In the genomic region with DNA sequence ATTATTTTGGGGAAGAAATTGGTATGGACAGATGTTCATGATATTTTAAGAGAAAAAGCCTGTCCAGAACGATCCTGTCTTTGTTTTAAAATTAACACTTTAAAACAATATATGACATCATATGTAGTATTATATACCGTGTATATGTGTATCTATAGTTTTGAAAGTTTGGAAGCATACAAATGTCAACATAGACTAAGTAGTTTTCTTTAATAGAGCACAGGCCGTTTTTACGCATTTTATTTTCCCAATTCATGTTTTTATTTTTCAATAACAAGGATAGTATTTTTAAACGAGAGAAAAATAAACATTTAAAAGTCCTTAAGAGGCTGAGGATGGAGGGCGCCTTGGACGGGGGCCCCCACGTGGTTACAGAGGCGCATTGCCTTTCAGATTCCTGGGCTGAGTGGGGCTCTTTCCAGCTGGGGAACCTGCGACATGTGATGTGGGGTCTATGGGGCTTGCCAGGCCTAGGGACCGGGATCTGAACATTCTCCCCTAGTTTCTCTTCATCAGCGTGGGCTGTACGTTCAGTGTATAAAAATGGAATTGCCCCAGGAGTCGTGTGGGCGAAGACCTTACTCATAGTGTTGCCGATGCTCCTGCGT, we compare ENCODE assay signal across 8 cellular contexts.
A peak's percentile ranks its signal among the peaks of the same experiment; 100 is the strongest.
DNase-seq lines count a peak whose midpoint lies in the region; ATAC-seq and TF ChIP-seq lines count a peak whose summit lies in the region.

No MANE protein-coding gene starts in this region.

- peaks cover 18% of the 10 kb centered on the region for H3K27me3 Mint-ChIP-seq in stimulated activated memory B cell treated with anti-CD40 and anti-IgM and Interleukin-4, amounts not matched to agents 10 μg/mL and 1 μg/mL and 100 μg/mL, for 72 hours

- H3K9ac ChIP-seq in BLaER1 (peak overlapping the region; percentile 95; the same call in 1 of the 2 replicates), mucosa of rectum (ENCODE audit: low read depth in 1 of 2, low read length in 2 of 2) (peak overlapping the region; percentile 72 to 92)

- H3K4me1 ChIP-seq in BLaER1 (peaks cover 33% of the 10 kb centered on the region), esophagus muscularis mucosa (peaks cover 18 to 39% (median 33%) of the 10 kb centered on the region in 4 donors), mucosa of rectum (ENCODE audit: control insufficient read depth in 2 of 2, insufficient read depth in 2 of 2, low read length in 2 of 2) (peaks cover 8 to 12% of the 10 kb centered on the region in 2 donors)

- peaks cover 42% of the 10 kb centered on the region for H3K4me1 Mint-ChIP-seq in stimulated activated memory B cell treated with anti-CD40 and anti-IgM and Interleukin-4, amounts not matched to agents 10 μg/mL and 1 μg/mL and 100 μg/mL, for 72 hours

- intact Hi-C loops in esophagus muscularis mucosa (cut with DNase I): loop anchor here (5.0 kb wide), 1 partner anchor 128 kb away; the partner anchor contains the start of gene ZNF746

- TF ChIP-seq EP300 in esophagus muscularis mucosa (IDR thresholded peaks at IDR 0.05): no peak

- peak overlapping the region; percentile 97 for H3K4me3 ChIP-seq in BLaER1
- H3K4me3 ChIP-seq in esophagus muscularis mucosa: peak overlapping the region; percentile 92 to 99 (median 98)
- H3K4me3 ChIP-seq in mucosa of rectum (ENCODE audit: low read length in 2 of 2): peak overlapping the region; percentile 72 to 90

- H3K27ac ChIP-seq in BLaER1 (peak overlapping the region; percentile 95), esophagus muscularis mucosa (replicated peaks in 1 of 4) (peak overlapping the region; percentile 88 to 95 (median 94)), mucosa of rectum (ENCODE audit: low read depth in 2 of 2, low read length in 2 of 2) (peak overlapping the region; percentile 4 to 82)

- peak overlapping the region; percentile 83 for H3K4me2 ChIP-seq in BLaER1

- 52% methylated on average over 17 of the region's 17 CpGs for WGBS in esophagus muscularis mucosa

- H3K9me3 Mint-ChIP-seq in stimulated activated memory B cell treated with anti-CD40 and anti-IgM and Interleukin-4, amounts not matched to agents 10 μg/mL and 1 μg/mL and 100 μg/mL, for 72 hours: no peaks in the 10 kb centered on the region

- peak overlapping the region; percentile 84 for H3K4me3 Mint-ChIP-seq in stimulated activated memory B cell treated with anti-CD40 and anti-IgM and Interleukin-4, amounts not matched to agents 10 μg/mL and 1 μg/mL and 100 μg/mL, for 72 hours

- TF ChIP-seq CTCF in GM20000 (IDR thresholded peaks at IDR 0.05; ENCODE audit: extremely low read depth, missing control alignments) (peak; percentile 89), esophagus muscularis mucosa (IDR thresholded peaks at IDR 0.05) (peak; percentile 31 to 67 (median 42))

- H4K20me1 ChIP-seq in BLaER1: peaks cover 40% of the 10 kb centered on the region

- H3K27ac Mint-ChIP-seq in stimulated activated memory B cell treated with anti-CD40 and anti-IgM and Interleukin-4, amounts not matched to agents 10 μg/mL and 1 μg/mL and 100 μg/mL, for 72 hours: peak overlapping the region; percentile 94

- H3K9me3 ChIP-seq in BLaER1: no peaks in the 10 kb centered on the region
- H3K9me3 ChIP-seq in esophagus muscularis mucosa: no peaks in the 10 kb centered on the region
- no peaks in the 10 kb centered on the region for H3K9me3 ChIP-seq in mucosa of rectum (ENCODE audit: control insufficient read depth in 2 of 2, low read length in 2 of 2)

- peaks cover 25% of the 10 kb centered on the region for H3K36me3 ChIP-seq in BLaER1
- peaks cover 8 to 10% (median 10%) of the 10 kb centered on the region in 4 donors for H3K36me3 ChIP-seq in esophagus muscularis mucosa
- H3K36me3 ChIP-seq in mucosa of rectum (ENCODE audit: control insufficient read depth in 2 of 2, insufficient read depth in 2 of 2, low read length in 2 of 2): peaks cover 5 to 6% of the 10 kb centered on the region in 2 donors

- DNase-seq in GM20000 (ENCODE audit: low spot score) (peak; percentile 73), NCI-H82 (lab: John Stamatoyannopoulos, UW) (peak; percentile 77), activated T-cell treated with anti-CD3 and anti-CD28 coated beads for 1 hour (ENCODE audit: low read depth) (peak; percentile 44), esophagus muscularis mucosa (ENCODE audit: extremely low spot score) (no peak)

- H3K27me3 ChIP-seq in BLaER1 (no peaks in the 10 kb centered on the region), esophagus muscularis mucosa (no peaks in the 10 kb centered on the region), mucosa of rectum (ENCODE audit: control insufficient read depth in 2 of 2, insufficient read depth in 2 of 2, low read length in 2 of 2) (peaks cover 0 to 5% of the 10 kb centered on the region in 2 donors)

- H3K36me3 Mint-ChIP-seq in stimulated activated memory B cell treated with anti-CD40 and anti-IgM and Interleukin-4, amounts not matched to agents 10 μg/mL and 1 μg/mL and 100 μg/mL, for 72 hours: peaks cover 7% of the 10 kb centered on the region

- no peak for TF ChIP-seq POLR2A in esophagus muscularis mucosa (IDR thresholded peaks at IDR 0.05; ENCODE audit: low read depth)

- ATAC-seq in stimulated activated memory B cell treated with anti-CD40 and anti-IgM and Interleukin-4, amounts not matched to agents 10 μg/mL and 1 μg/mL and 100 μg/mL, for 72 hours: no peak
- no peak for ATAC-seq in HG02642 (IDR thresholded peaks at IDR 0.05; ENCODE audit: poor library complexity, unreplicated experiment)

Comparison
In these comparisons a context has a peak if more than half of its experiments do, and no peak if none do; other contexts are left out.
1. H3K27ac ChIP-seq: peak in every context shown above with its lines; median percentile 95 in BLaER1; 94 in esophagus muscularis mucosa; 43 in mucosa of rectum.